8 cellular contexts compared by ENCODE assay signal in the genomic region with DNA sequence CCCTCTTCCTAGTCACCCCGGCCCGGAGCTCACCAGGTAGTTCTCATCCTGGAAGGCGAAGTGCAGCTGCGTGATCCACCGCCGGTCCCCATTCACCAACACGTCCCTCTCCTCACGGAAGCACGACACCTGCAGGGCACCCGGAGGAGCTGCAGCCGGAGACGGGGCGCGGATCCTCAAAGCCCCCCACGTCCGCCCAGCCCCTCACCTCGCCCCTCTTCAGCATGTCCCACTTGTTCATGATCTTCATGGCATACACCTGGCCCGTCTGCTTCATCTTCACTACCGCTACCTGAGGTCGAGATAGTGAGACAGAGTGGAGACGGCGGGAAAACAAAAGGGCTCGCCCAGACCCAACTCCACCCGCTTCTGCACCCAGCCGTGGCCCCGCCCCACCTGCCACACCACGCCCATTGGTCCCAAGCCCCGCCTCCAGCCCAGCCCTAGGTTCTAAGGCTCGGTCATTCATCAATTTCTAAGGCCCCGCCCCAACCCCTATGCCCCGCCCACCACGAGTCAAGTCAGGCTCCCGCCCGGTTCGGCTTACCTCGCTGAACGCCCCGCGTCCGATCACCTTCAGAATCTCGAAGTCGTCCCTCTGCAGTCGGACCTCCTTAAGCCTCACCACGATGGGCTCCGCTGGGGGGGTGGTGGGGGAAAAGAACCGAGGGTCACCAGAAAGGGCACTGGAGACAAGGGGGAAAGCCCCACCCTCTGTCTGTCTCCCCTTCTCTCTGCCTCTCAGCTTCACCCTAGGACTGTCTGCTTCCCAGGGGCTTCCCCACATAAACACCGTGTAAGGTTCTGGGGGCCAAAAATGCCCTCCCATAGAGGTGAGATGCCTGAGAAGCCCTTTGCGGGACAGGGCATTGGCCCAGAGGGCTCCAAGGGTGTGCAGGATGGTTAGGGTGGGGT. TPM values are rescaled to one million over a fixed set of nuclear protein-coding genes. Genes with fewer than 3 reads are reported as not detected.
DNase-seq lines count a peak whose midpoint lies in the region; ATAC-seq and TF ChIP-seq lines count a peak whose summit lies in the region.

No MANE protein-coding gene starts in this region.

- ATAC-seq in GM19372 (IDR thresholded peaks at IDR 0.05; ENCODE audit: low read depth, unreplicated experiment) (peak; percentile 78), Panc1 (peak; percentile 66)

- H3K9me3 ChIP-seq in HUES6 (ENCODE audit: control insufficient read depth, insufficient read depth, low read depth, low read length) (no peaks in the 10 kb centered on the region), Panc1 (ENCODE audit: control insufficient read depth, insufficient read depth, low read depth, low read length) (no peaks in the 10 kb centered on the region), cardiac muscle cell (ENCODE audit: low read depth) (no peaks in the 10 kb centered on the region)

- TF ChIP-seq CTCF in Panc1 (IDR thresholded peaks at IDR 0.05) (peak; percentile 77; the same call in 1 of the 2 replicates), cardiac muscle cell (IDR thresholded peaks at IDR 0.05; ENCODE audit: low read depth, low read length) (peak; percentile 37)

- peak overlapping the region; percentile 50 for H3K9ac ChIP-seq in HUES6 (ENCODE audit: low read length)

- no TSS peak for BruUV-seq in Panc1 (replicated peaks; lab: Mats Ljungman, UMichigan)

- in situ Hi-C loops in Panc1 (cut with HindIII; ENCODE audit: low pct_unique_long_range_greater_than_20kb, low sequenced_read_pairs): no loop called here

- peak overlapping the region; percentile 65 for H3K4me3 ChIP-seq in HUES6 (ENCODE audit: low read depth, low read length)
- peak overlapping the region; percentile 52 to 62; a peak in 3 of 4 replicates for H3K4me3 ChIP-seq in Panc1 (ENCODE audit: low read depth in 2 of 2, low read length in 2 of 2)
- H3K4me3 ChIP-seq in cardiac muscle cell: peak overlapping the region; percentile 12

- H3K27ac ChIP-seq in HUES6 (ENCODE audit: low read depth, low read length): no peak overlapping the region
- peak overlapping the region; percentile 67 for H3K27ac ChIP-seq in Panc1 (ENCODE audit: low read length)
- H3K27ac ChIP-seq in cardiac muscle cell: no peak overlapping the region

- CTCF ChIA-PET in Panc1 (lab: Charles Lee): no interaction called here

- DNase-seq in AG20443 (ENCODE audit: low spot score) (peak; percentile 82), Panc1 (ENCODE audit: low read depth, low spot score) (no peak), activated gamma-delta T cell (lab: John Stamatoyannopoulos, UW) (peak; percentile 64), cardiac muscle cell (ENCODE audit: low read depth in 1 of 2, low spot score in 1 of 2) (peak; percentile 45 to 93), retina (peak; percentile 90), pons (ENCODE audit: low spot score) (no peak)

- peaks cover 14% of the 10 kb centered on the region for H3K27me3 ChIP-seq in HUES6 (ENCODE audit: control insufficient read depth, insufficient read depth, low read length)
- H3K27me3 ChIP-seq in Panc1 (ENCODE audit: control insufficient read depth, insufficient read depth, low read length): no peaks in the 10 kb centered on the region
- H3K27me3 ChIP-seq in cardiac muscle cell: no peaks in the 10 kb centered on the region

- POLR2A ChIA-PET in Panc1 (lab: Charles Lee): no interaction called here

- H3K36me3 ChIP-seq in HUES6 (ENCODE audit: control insufficient read depth, insufficient read depth, low read length) (peaks cover 17% of the 10 kb centered on the region), Panc1 (ENCODE audit: control insufficient read depth, insufficient read depth, low read length) (no peaks in the 10 kb centered on the region), cardiac muscle cell (peaks cover 23% of the 10 kb centered on the region)

- intact Hi-C loops in Panc1 (cut with micrococcal nuclease; ENCODE audit: unreplicated experiment): no loop called here

- H3K4me1 ChIP-seq in HUES6 (ENCODE audit: control insufficient read depth, insufficient read depth, low read length): peaks cover 31% of the 10 kb centered on the region
- peaks cover 25% of the 10 kb centered on the region for H3K4me1 ChIP-seq in Panc1 (ENCODE audit: control insufficient read depth, insufficient read depth, low read length)
- H3K4me1 ChIP-seq in cardiac muscle cell (ENCODE audit: low read depth): peaks cover 41% of the 10 kb centered on the region

RNA-seq across cellular contexts. Expression of gene DMPK, which starts 2.8 kb away (rescaled TPM):
- 119 TPM for total RNA-seq in Panc1 (2021; ENCODE audit: unreplicated experiment)
- 151 TPM for polyA plus RNA-seq in Panc1 (2012; ENCODE audit: insufficient read length)
- 92.7 and 142 TPM in 2 replicates for total RNA-seq in cardiac muscle cell
- 94.9 and 98.7 TPM in 2 replicates for polyA plus RNA-seq in cardiac muscle cell

RNA-seq across cellular contexts. Expression of gene SIX5, which starts 10.4 kb away (rescaled TPM):
- total RNA-seq in Panc1 (2021; ENCODE audit: unreplicated experiment) (38.7 TPM), cardiac muscle cell (78.8 and 88.2 TPM in 2 replicates)
- polyA plus RNA-seq in Panc1 (2012; ENCODE audit: insufficient read length): 55.2 TPM
- polyA plus RNA-seq in cardiac muscle cell: 40.4 and 41.1 TPM in 2 replicates

RNA-seq across cellular contexts. Expression of gene DMWD, which starts 13.2 kb away (rescaled TPM):
- total RNA-seq in Panc1 (2021; ENCODE audit: unreplicated experiment): 64.6 TPM
- 40.8 TPM for polyA plus RNA-seq in Panc1 (2012; ENCODE audit: insufficient read length)
- total RNA-seq in cardiac muscle cell: 65.1 and 112 TPM in 2 replicates
- 138 and 163 TPM in 2 replicates for polyA plus RNA-seq in cardiac muscle cell

RNA-seq across cellular contexts. Expression of gene RSPH6A, which starts 35.6 kb away (rescaled TPM):
- not detected for total RNA-seq in Panc1 (2021; ENCODE audit: unreplicated experiment)
- not detected for polyA plus RNA-seq in Panc1 (2012; ENCODE audit: insufficient read length)
- 0.07 and 0.27 TPM in 2 replicates for total RNA-seq in cardiac muscle cell
- polyA plus RNA-seq in cardiac muscle cell: 0.45 TPM in 1 of 2 replicates, not detected in the other

RNA-seq across cellular contexts. Expression of gene MEIOSIN, which starts 46.2 kb away (rescaled TPM):
- total RNA-seq in Panc1 (2021; ENCODE audit: unreplicated experiment): not detected
- not detected for polyA plus RNA-seq in Panc1 (2012; ENCODE audit: insufficient read length)
- total RNA-seq in cardiac muscle cell: 0.11 and 0.33 TPM in 2 replicates
- polyA plus RNA-seq in cardiac muscle cell: 0.07 and 0.18 TPM in 2 replicates

Comparison
In these comparisons a context has a peak if more than half of its experiments do, and no peak if none do; other contexts are left out.
1. DNase-seq: peak in AG20443 (single experiment), activated gamma-delta T cell (single experiment), cardiac muscle cell (2 of 2) and retina (single experiment); none in Panc1 (single experiment) and pons (single experiment).
2. H3K4me3 ChIP-seq: peak in every context shown above with its lines; median percentile 65 in HUES6; 57 in Panc1; 12 in cardiac muscle cell.